8 cellular contexts compared by ENCODE assay signal in genomic region chr3:15099364-15100098, GRCh38.
DNase-seq lines count a peak whose midpoint lies in the region; ATAC-seq lines count a peak whose summit lies in the region.

No MANE protein-coding gene starts in this region.

- H3K27me3 ChIP-seq in HUES6 (ENCODE audit: control insufficient read depth, insufficient read depth, low read length), result no peaks in the 10 kb centered on the region
- no peaks in the 10 kb centered on the region for H3K27me3 ChIP-seq in iPS-15b (ENCODE audit: control insufficient read depth, insufficient read depth, low read length)

- peak; percentile 14 to 28 for DNase-seq in stimulated activated CD4-positive, alpha-beta T cell treated with anti-CD3 and anti-CD28 coated beads, Interleukin-2, amount 100 ng/mL, for 24 hours
- DNase-seq in stimulated activated CD4-positive, alpha-beta T cell treated with anti-CD3 and anti-CD28 coated beads, Interleukin-4, amount 100 ng/mL, for 24 hours, result no peak
- no peak for DNase-seq in activated naive CD8-positive, alpha-beta T cell treated with anti-CD3 and anti-CD28 coated beads, Interleukin-2, amount 50 U/mL, for 24 hours
- DNase-seq in stimulated activated naive B cell treated with anti-CD40 and anti-IgM and Interleukin-4, amounts not matched to agents 10 μg/mL and 1 μg/mL and 100 μg/mL, for 72 hours, result no peak
- DNase-seq in OCI-M1 (lab: John Stamatoyannopoulos, UW) (no peak), DMS153 (lab: John Stamatoyannopoulos, UW) (no peak)

- H3K27me3 Mint-ChIP-seq in activated naive CD8-positive, alpha-beta T cell treated with anti-CD3 and anti-CD28 coated beads, Interleukin-2, amount 50 U/mL, for 24 hours, result peaks cover 9% of the 10 kb centered on the region
- H3K27me3 Mint-ChIP-seq in stimulated activated naive B cell treated with anti-CD40 and anti-IgM and Interleukin-4, amounts not matched to agents 10 μg/mL and 1 μg/mL and 100 μg/mL, for 72 hours, result peaks cover 17 to 24% of the 10 kb centered on the region in 2 donors

- H3K9ac ChIP-seq in HUES6 (ENCODE audit: low read length), result peak overlapping the region; percentile 93
- H3K9ac ChIP-seq in iPS-15b (ENCODE audit: low read depth, low read length), result peak overlapping the region; percentile 70

- H3K4me3 ChIP-seq in HUES6 (ENCODE audit: low read depth, low read length) (peak overlapping the region; percentile 98), iPS-15b (ENCODE audit: low read depth, low read length) (peak overlapping the region; percentile 98)

- no peak for ATAC-seq in activated naive CD8-positive, alpha-beta T cell treated with anti-CD3 and anti-CD28 coated beads, Interleukin-2, amount 50 U/mL, for 24 hours
- ATAC-seq in stimulated activated naive B cell treated with anti-CD40 and anti-IgM and Interleukin-4, amounts not matched to agents 10 μg/mL and 1 μg/mL and 100 μg/mL, for 72 hours (replicated peaks), result peak; percentile 24 to 25

- H3K4me1 Mint-ChIP-seq in activated naive CD8-positive, alpha-beta T cell treated with anti-CD3 and anti-CD28 coated beads, Interleukin-2, amount 50 U/mL, for 24 hours, result peaks cover 24% of the 10 kb centered on the region
- peaks cover 11 to 24% of the 10 kb centered on the region in 2 donors for H3K4me1 Mint-ChIP-seq in stimulated activated naive B cell treated with anti-CD40 and anti-IgM and Interleukin-4, amounts not matched to agents 10 μg/mL and 1 μg/mL and 100 μg/mL, for 72 hours

- peak overlapping the region; percentile 95 for H3K27ac Mint-ChIP-seq in activated naive CD8-positive, alpha-beta T cell treated with anti-CD3 and anti-CD28 coated beads, Interleukin-2, amount 50 U/mL, for 24 hours
- peak overlapping the region; percentile 95 for H3K27ac Mint-ChIP-seq in stimulated activated naive B cell treated with anti-CD40 and anti-IgM and Interleukin-4, amounts not matched to agents 10 μg/mL and 1 μg/mL and 100 μg/mL, for 72 hours

- H3K36me3 ChIP-seq in HUES6 (ENCODE audit: control insufficient read depth, insufficient read depth, low read length), result peaks cover 20% of the 10 kb centered on the region
- H3K36me3 ChIP-seq in iPS-15b (ENCODE audit: control insufficient read depth, insufficient read depth, low read length), result peaks cover 4% of the 10 kb centered on the region

- H3K36me3 Mint-ChIP-seq in activated naive CD8-positive, alpha-beta T cell treated with anti-CD3 and anti-CD28 coated beads, Interleukin-2, amount 50 U/mL, for 24 hours (ENCODE audit: low read depth), result peaks cover 13% of the 10 kb centered on the region
- peaks cover 6 to 21% of the 10 kb centered on the region in 2 donors for H3K36me3 Mint-ChIP-seq in stimulated activated naive B cell treated with anti-CD40 and anti-IgM and Interleukin-4, amounts not matched to agents 10 μg/mL and 1 μg/mL and 100 μg/mL, for 72 hours

- H3K4me1 ChIP-seq in HUES6 (ENCODE audit: control insufficient read depth, insufficient read depth, low read length) (peaks cover 13% of the 10 kb centered on the region), iPS-15b (ENCODE audit: control insufficient read depth, insufficient read depth, low read length) (peaks cover 6% of the 10 kb centered on the region)

- H3K9me3 ChIP-seq in HUES6 (ENCODE audit: control insufficient read depth, insufficient read depth, low read depth, low read length), result no peaks in the 10 kb centered on the region
- no peaks in the 10 kb centered on the region for H3K9me3 ChIP-seq in iPS-15b (ENCODE audit: control insufficient read depth, insufficient read depth, low read length)

- H3K9me3 Mint-ChIP-seq in activated naive CD8-positive, alpha-beta T cell treated with anti-CD3 and anti-CD28 coated beads, Interleukin-2, amount 50 U/mL, for 24 hours, result no peaks in the 10 kb centered on the region
- H3K9me3 Mint-ChIP-seq in stimulated activated naive B cell treated with anti-CD40 and anti-IgM and Interleukin-4, amounts not matched to agents 10 μg/mL and 1 μg/mL and 100 μg/mL, for 72 hours, result no peaks in the 10 kb centered on the region

- peak overlapping the region; percentile 57; the same call in 1 of the 2 replicates for H3K27ac ChIP-seq in HUES6 (ENCODE audit: low read depth, low read length)

- peak overlapping the region; percentile 93 for H3K4me3 Mint-ChIP-seq in activated naive CD8-positive, alpha-beta T cell treated with anti-CD3 and anti-CD28 coated beads, Interleukin-2, amount 50 U/mL, for 24 hours
- peak overlapping the region; percentile 94 to 96 for H3K4me3 Mint-ChIP-seq in stimulated activated naive B cell treated with anti-CD40 and anti-IgM and Interleukin-4, amounts not matched to agents 10 μg/mL and 1 μg/mL and 100 μg/mL, for 72 hours

Comparison
In these comparisons a context has a peak if more than half of its experiments do, and no peak if none do; other contexts are left out.
1. DNase-seq: peak in stimulated activated CD4-positive, alpha-beta T cell treated with anti-CD3 and anti-CD28 coated beads, Interleukin-2, amount 100 ng/mL, for 24 hours (2 of 2); none in stimulated activated CD4-positive, alpha-beta T cell treated with anti-CD3 and anti-CD28 coated beads, Interleukin-4, amount 100 ng/mL, for 24 hours (single experiment), activated naive CD8-positive, alpha-beta T cell treated with anti-CD3 and anti-CD28 coated beads, Interleukin-2, amount 50 U/mL, for 24 hours (single experiment), stimulated activated naive B cell treated with anti-CD40 and anti-IgM and Interleukin-4, amounts not matched to agents 10 μg/mL and 1 μg/mL and 100 μg/mL, for 72 hours (single experiment), OCI-M1 (single experiment) and DMS153 (single experiment).